17 cellular contexts compared by ENCODE assay signal in genomic region chr1:57024855-57025254, GRCh38. TPM values are rescaled to one million over a fixed set of nuclear protein-coding genes. Genes with fewer than 3 reads are reported as not detected.
DNase-seq lines count a peak whose midpoint lies in the region; ATAC-seq and TF ChIP-seq lines count a peak whose summit lies in the region.
"Had no signal": no experiment of that assay in that cellular context is flagged by ENCODE, and none has a peak within 500 bp of the region (broad histone marks: within the 10 kb centered on the region; RNA-seq: fewer than 3 reads in every experiment).

No MANE protein-coding gene starts in this region.

- H3K27me3 ChIP-seq in dorsolateral prefrontal cortex (no peaks in the 10 kb centered on the region), thyroid gland (no peaks in the 10 kb centered on the region)

- TF ChIP-seq CTCF in dorsolateral prefrontal cortex (IDR thresholded peaks at IDR 0.05 in 54 of 56, conservative IDR thresholded peaks at IDR 0.05 in 2 of 56; ENCODE audit: low read depth in 1 of 56, partially characterized antibody in 56 of 56) (peak in 41 of 56 donors; percentile 9 to 55 (median 36)), thyroid gland (IDR thresholded peaks at IDR 0.05) (peak in 1 of 6 experiments; percentile 27)

- WGBS in thyroid gland, 2 donors = 28 to 36% methylated on average over 6 to 8 of the region's 8 CpGs

- H3K27ac ChIP-seq in dorsolateral prefrontal cortex (peak overlapping the region in 55 of 59 donors; percentile 1 to 84 (median 59)), thyroid gland (no peak overlapping the region)
- H3K27ac ChIP-seq: KMS-11, parathyroid adenoma had no signal

- H3K9me3 ChIP-seq in thyroid gland = no peaks in the 10 kb centered on the region

- ATAC-seq in HG02798 (IDR thresholded peaks at IDR 0.05; ENCODE audit: poor library complexity, unreplicated experiment) = no peak
- ATAC-seq in HG02870 (IDR thresholded peaks at IDR 0.05; ENCODE audit: unreplicated experiment) = no peak
- ATAC-seq: activated T-cell treated with anti-CD3 and anti-CD28 coated beads, Interleukin-2, amount 50 U/mL, for 4 hours had no signal

- no peaks in the 10 kb centered on the region for H3K4me1 ChIP-seq in thyroid gland
- H3K4me1 ChIP-seq: parathyroid adenoma had no signal

- intact Hi-C loops in dorsolateral prefrontal cortex (cut with DNase I) = no loop called here
- intact Hi-C loops in thyroid gland (cut with DNase I) = no loop called here

- H3K4me3 ChIP-seq in dorsolateral prefrontal cortex (peak overlapping the region in 4 of 59 donors; percentile 1 to 32 (median 10)), thyroid gland (replicated peaks in 1 of 3) (no peak overlapping the region)

- no peaks in the 10 kb centered on the region for H3K36me3 ChIP-seq in thyroid gland

- TF ChIP-seq POLR2A in thyroid gland (IDR thresholded peaks at IDR 0.05) = no peak

- DNase-seq in NCI-H1092 treated with DMSO at 0.1 percent for 48 hours (lab: John Stamatoyannopoulos, UW) (peak; percentile 17), NCI-H1092 (lab: John Stamatoyannopoulos, UW) (no peak), dorsolateral prefrontal cortex (peak; percentile 13 to 81 (median 71)), middle frontal gyrus (ENCODE audit: extremely low spot score, low spot score) (peak; percentile 33), thyroid gland (peak; percentile 19 to 29), DMS153 (lab: John Stamatoyannopoulos, UW) (no peak)
- DNase-seq: activated CD4-positive, alpha-beta T cell treated with anti-CD3 and anti-CD28 coated beads, Interleukin-2, amount 10 ng/mL, durations not matched to agents 24 days and 14 days; activated T-cell treated with anti-CD3 and anti-CD28 coated beads, Interleukin-2, amount 50 U/mL, for 4 hours; CD4-positive, alpha-beta T cell; foreskin melanocyte; NCI-H146 had no signal

RNA-seq across cellular contexts. Expression of gene C8B, which starts 59.0 kb away (rescaled TPM):
- total RNA-seq in dorsolateral prefrontal cortex (not detected), thyroid gland (not detected)
- total RNA-seq: A172; activated CD4-positive, alpha-beta T cell treated with anti-CD3 and anti-CD28 coated beads, Interleukin-2, amount 10 ng/mL, durations not matched to agents 24 days and 14 days; activated T-cell treated with anti-CD3 and anti-CD28 coated beads, Interleukin-2, amount 50 U/mL, for 4 hours; CD4-positive, alpha-beta T cell; mononuclear cell had no signal

Comparison
In these comparisons a context has a peak if more than half of its experiments do, and no peak if none do; other contexts are left out.
1. DNase-seq: peak in NCI-H1092 treated with DMSO at 0.1 percent for 48 hours (single experiment), dorsolateral prefrontal cortex (10 of 10), middle frontal gyrus (single experiment) and thyroid gland (2 of 2); none in NCI-H1092 (single experiment) and DMS153 (single experiment).
2. H3K27ac ChIP-seq: peak in dorsolateral prefrontal cortex (55 of 59); none in thyroid gland (0 of 3).